ENCODE assay signal across 16 cellular contexts in genomic region chr11:121108413-121108812, GRCh38. TPM values are rescaled to one million over a fixed set of nuclear protein-coding genes. Genes with fewer than 3 reads are reported as not detected.
DNase-seq lines count a peak whose midpoint lies in the region; ATAC-seq, FAIRE-seq and TF ChIP-seq lines count a peak whose summit lies in the region.
"Had no signal": no experiment of that assay in that cellular context is flagged by ENCODE, and none has a peak within 500 bp of the region (broad histone marks: within the 10 kb centered on the region; RNA-seq: fewer than 3 reads in every experiment).

No MANE protein-coding gene starts in this region.

- intact Hi-C loops in IMR-90 (cut with micrococcal nuclease) = loop anchor here (5.0 kb wide), 1 partner anchor 81 kb away; no protein-coding TSS in a partner anchor
- intact Hi-C loops in naive thymus-derived CD4-positive, alpha-beta T cell (cut with micrococcal nuclease) = no loop called here

- H3K4me3 ChIP-seq in IMR-90 (ENCODE audit: insufficient read depth, low read depth, low read length) = no peak overlapping the region
- no peak overlapping the region for H3K4me3 ChIP-seq in naive thymus-derived CD4-positive, alpha-beta T cell (ENCODE audit: low read length)
- H3K4me3 ChIP-seq: BLaER1 treated with 17β-estradiol and CSF1 and Interleukin-3, amounts not matched to agents 10 nM and 100 nM; HAP-1 had no signal

- no peak overlapping the region for H2AFZ ChIP-seq in IMR-90 (replicated peaks; ENCODE audit: low read length, poor library complexity)

- peaks cover 2% of the 10 kb centered on the region; the same call in 1 of the 2 replicates for H3K4me1 ChIP-seq in IMR-90 (ENCODE audit: control insufficient read depth, insufficient read depth, low read length)
- H3K4me1 ChIP-seq in naive thymus-derived CD4-positive, alpha-beta T cell (ENCODE audit: control insufficient read depth in 2 of 2, insufficient read depth in 2 of 2, low read length in 2 of 2) = no peaks in the 10 kb centered on the region
- H3K4me1 ChIP-seq: HAP-1 had no signal

- H3K4me1 Mint-ChIP-seq in naive thymus-derived CD4-positive, alpha-beta T cell = peaks cover 0 to 5% (median 0%) of the 10 kb centered on the region in 7 donors
- H3K4me1 Mint-ChIP-seq: B cell had no signal

- WGBS in IMR-90 (ENCODE audit: extremely low coverage in 2 of 2, insufficient read length in 1 of 2), 2 experiments = no CpG with 5 or more reads among the region's 1 CpG

- no peak overlapping the region for H2AK9ac ChIP-seq in IMR-90 (replicated peaks; ENCODE audit: low read depth, low read length, poor library complexity)

- no peak overlapping the region for H2AK5ac ChIP-seq in IMR-90 (ENCODE audit: low read depth, low read length)

- no peak overlapping the region for H3K9ac ChIP-seq in IMR-90 (ENCODE audit: low read depth, low read length)
- H3K9ac ChIP-seq: BLaER1 treated with 17β-estradiol and CSF1 and Interleukin-3, amounts not matched to agents 10 nM and 100 nM had no signal

- no peak overlapping the region for H3K18ac ChIP-seq in IMR-90 (ENCODE audit: low read depth, low read length)

- FAIRE-seq in GM12892 (lab: Jason Lieb, UNC) (peak; percentile 48), urothelium cell line (lab: Jason Lieb, UNC) (peak; percentile 56)
- FAIRE-seq: HepG2 had no signal

- no peak overlapping the region for H4K5ac ChIP-seq in IMR-90 (ENCODE audit: low read depth, low read length)

- peaks cover 1 to 29% (median 7%) of the 10 kb centered on the region in 5 donors for H3K27me3 Mint-ChIP-seq in naive thymus-derived CD4-positive, alpha-beta T cell

- no peaks in the 10 kb centered on the region for H3K36me3 Mint-ChIP-seq in naive thymus-derived CD4-positive, alpha-beta T cell
- H3K36me3 Mint-ChIP-seq: CD8-positive, alpha-beta T cell had no signal

- H4K8ac ChIP-seq in IMR-90 (ENCODE audit: low read depth in 2 of 2, low read length in 2 of 2) = no peak overlapping the region

- H2BK5ac ChIP-seq in IMR-90 (ENCODE audit: low read depth, low read length, poor library complexity, severe bottlenecking) = peak overlapping the region; percentile 44

- H3K36me3 ChIP-seq in IMR-90 (ENCODE audit: control insufficient read depth, insufficient read depth, low read length) = no peaks in the 10 kb centered on the region
- no peaks in the 10 kb centered on the region for H3K36me3 ChIP-seq in naive thymus-derived CD4-positive, alpha-beta T cell (ENCODE audit: control insufficient read depth in 2 of 3, insufficient read depth in 3 of 3, low read length in 3 of 3)
- H3K36me3 ChIP-seq: BLaER1 treated with 17β-estradiol and CSF1 and Interleukin-3, amounts not matched to agents 10 nM and 100 nM; HAP-1 had no signal

- POLR2A ChIA-PET in IMR-90 (lab: Charles Lee; ENCODE audit: unreplicated experiment) = no interaction called here
- POLR2A ChIA-PET in naive thymus-derived CD4-positive, alpha-beta T cell (lab: Charles Lee) = no interaction called here

- H3K27me3 ChIP-seq in IMR-90 (ENCODE audit: control insufficient read depth, insufficient read depth, low read length) = peaks cover 45% of the 10 kb centered on the region
- H3K27me3 ChIP-seq in naive thymus-derived CD4-positive, alpha-beta T cell (ENCODE audit: control insufficient read depth in 2 of 2, insufficient read depth in 2 of 2, low read length in 2 of 2) = no peaks in the 10 kb centered on the region

- H3K14ac ChIP-seq in IMR-90 (replicated peaks; ENCODE audit: low read depth, low read length) = no peak overlapping the region

- H3K4ac ChIP-seq in IMR-90 (ENCODE audit: low read depth, low read length) = no peak overlapping the region

- CTCF ChIA-PET in IMR-90 (lab: Yijun Ruan, JAX) = no interaction called here
- CTCF ChIA-PET in naive thymus-derived CD4-positive, alpha-beta T cell (lab: Charles Lee) = no interaction called here

- no peak overlapping the region for H3K27ac Mint-ChIP-seq in naive thymus-derived CD4-positive, alpha-beta T cell
- H3K27ac Mint-ChIP-seq: B cell; CD8-positive, alpha-beta T cell had no signal

- H3K27ac ChIP-seq in IMR-90 (ENCODE audit: insufficient read depth, low read length) = no peak overlapping the region
- no peak overlapping the region for H3K27ac ChIP-seq in naive thymus-derived CD4-positive, alpha-beta T cell (ENCODE audit: low read depth, low read length)
- H3K27ac ChIP-seq: BLaER1 treated with 17β-estradiol and CSF1 and Interleukin-3, amounts not matched to agents 10 nM and 100 nM had no signal

- BruUV-seq in IMR-90 (replicated peaks; lab: Mats Ljungman, UMichigan) = no TSS peak

- DNase-seq in GM12892 (ENCODE audit: insufficient read length) (no peak), IMR-90 (no peak), urothelium cell line (ENCODE audit: low spot score) (no peak), GM19238 (ENCODE audit: insufficient read length, low spot score) (no peak)
- no peak for DNase-seq in naive thymus-derived CD4-positive, alpha-beta T cell
- DNase-seq: Calu3; CD8-positive, alpha-beta T cell; DMS79 treated with DMSO at 0.1 percent for 48 hours; GF-D8; KG1 had no signal

- no peak overlapping the region for H3K4me3 Mint-ChIP-seq in naive thymus-derived CD4-positive, alpha-beta T cell
- H3K4me3 Mint-ChIP-seq: B cell; CD8-positive, alpha-beta T cell had no signal

- no peak overlapping the region for H2BK15ac ChIP-seq in IMR-90 (ENCODE audit: low read depth, low read length)

- TF ChIP-seq POLR2A in GM12892 (IDR thresholded peaks at IDR 0.05; ENCODE audit: low read depth, low read length) (no peak), IMR-90 (IDR thresholded peaks at IDR 0.05; ENCODE audit: low read depth, low read length) (no peak)

- no peaks in the 10 kb centered on the region for H3K9me3 ChIP-seq in IMR-90 (ENCODE audit: control insufficient read depth, insufficient read depth, low read length)
- H3K9me3 ChIP-seq in naive thymus-derived CD4-positive, alpha-beta T cell (ENCODE audit: control insufficient read depth in 2 of 3, low read length in 3 of 3) = no peaks in the 10 kb centered on the region
- H3K9me3 ChIP-seq: BLaER1 treated with 17β-estradiol and CSF1 and Interleukin-3, amounts not matched to agents 10 nM and 100 nM; HAP-1 had no signal

- no peak overlapping the region for H2BK20ac ChIP-seq in IMR-90 (ENCODE audit: low read depth, low read length)

- H3K4me2 ChIP-seq in IMR-90 (ENCODE audit: low read depth, low read length) = no peak overlapping the region
- H3K4me2 ChIP-seq: BLaER1 treated with 17β-estradiol and CSF1 and Interleukin-3, amounts not matched to agents 10 nM and 100 nM had no signal

- H3K9me1 ChIP-seq in IMR-90 (ENCODE audit: insufficient read depth, low read length) = no peaks in the 10 kb centered on the region

- dilution Hi-C loops in IMR-90 (cut with HindIII; ENCODE audit: low sequenced_read_pairs, unreplicated experiment) = no loop called here

- no peak overlapping the region for H3K56ac ChIP-seq in IMR-90 (ENCODE audit: extremely low read depth, insufficient read depth, low read length)

- H4K20me1 ChIP-seq in IMR-90 (ENCODE audit: insufficient read depth, low read length) = no peaks in the 10 kb centered on the region
- H4K20me1 ChIP-seq: BLaER1 treated with 17β-estradiol and CSF1 and Interleukin-3, amounts not matched to agents 10 nM and 100 nM had no signal

- no peaks in the 10 kb centered on the region for H3K79me1 ChIP-seq in IMR-90 (ENCODE audit: low read depth in 1 of 2, low read length in 2 of 2)

- no peak for TF ChIP-seq CTCF in IMR-90 (conservative IDR thresholded peaks at IDR 0.05; ENCODE audit: low read depth, low read length)

- no peak for ATAC-seq in IMR-90 (ENCODE audit: low read depth)
- peak; percentile 20 for ATAC-seq in naive thymus-derived CD4-positive, alpha-beta T cell
- ATAC-seq in GM19035 (IDR thresholded peaks at IDR 0.05; ENCODE audit: unreplicated experiment) = no peak
- no peak for ATAC-seq in GM18870 (IDR thresholded peaks at IDR 0.05; ENCODE audit: unreplicated experiment)
- ATAC-seq: CD8-positive, alpha-beta T cell; HepG2 had no signal

- in situ Hi-C loops in IMR-90 (cut with MboI; ENCODE audit: low sequenced_read_pairs) = no loop called here

- H4K91ac ChIP-seq in IMR-90 (ENCODE audit: insufficient read depth, low read depth, low read length) = no peak overlapping the region

- H3K9me3 Mint-ChIP-seq in naive thymus-derived CD4-positive, alpha-beta T cell = no peaks in the 10 kb centered on the region
- H3K9me3 Mint-ChIP-seq: CD8-positive, alpha-beta T cell had no signal

- H3K23ac ChIP-seq in IMR-90 (ENCODE audit: low read depth, low read length) = no peak overlapping the region

- no peak overlapping the region for H2BK120ac ChIP-seq in IMR-90 (ENCODE audit: low read depth, low read length)

- no peak for TF ChIP-seq RAD21 in IMR-90 (IDR thresholded peaks at IDR 0.05; ENCODE audit: low read length)

TF ChIP-seq in IMR-90, 13 proteins besides CTCF, POLR2A, EP300 and RAD21 (continues in another document):
- no peak for TF ChIP-seq ELK1 (IDR thresholded peaks at IDR 0.05; ENCODE audit: borderline replicate concordance, low read depth, low read length)
- TF ChIP-seq CEBPB (IDR thresholded peaks at IDR 0.05; ENCODE audit: low read depth, low read length) = no peak
- TF ChIP-seq CHD1 (IDR thresholded peaks at IDR 0.05; ENCODE audit: low read depth, low read length) = no peak
- TF ChIP-seq MAFK (IDR thresholded peaks at IDR 0.05; ENCODE audit: low read depth, low read length) = no peak
- TF ChIP-seq RCOR1 (IDR thresholded peaks at IDR 0.05; ENCODE audit: insufficient replicate concordance, low read length) = no peak
- no peak for TF ChIP-seq NFE2L2 (IDR thresholded peaks at IDR 0.05; ENCODE audit: low read depth, low read length)
- TF ChIP-seq BHLHE40 (IDR thresholded peaks at IDR 0.05; ENCODE audit: low read depth, low read length) = no peak
- no peak for TF ChIP-seq MAZ (IDR thresholded peaks at IDR 0.05; ENCODE audit: borderline replicate concordance, low read depth, low read length)

RNA-seq across cellular contexts. Expression of gene TECTA, which starts 7.4 kb away (rescaled TPM):
- 0.04 TPM for polyA plus RNA-seq in GM12892 (2012; ENCODE audit: missing spikeins)
- 0.18 and 0.28 TPM in 2 replicates for total RNA-seq in IMR-90 (2012; rRNA removed)
- polyA plus RNA-seq in IMR-90 (2012; rRNA removed) = 0.16 and 0.17 TPM in 2 replicates
- 0.12 and 0.13 TPM in 2 replicates for polyA plus RNA-seq in IMR-90 (2012; cell fraction: cytosol; rRNA removed)
- 1.0 and 1.2 TPM in 2 replicates for polyA plus RNA-seq in IMR-90 (2012; cell fraction: nucleus; rRNA removed; ENCODE audit: low replicate concordance)
- under 1 TPM; 0.29 to 0.75 (median 0.65) TPM for total RNA-seq in naive thymus-derived CD4-positive, alpha-beta T cell
- under 1 TPM; 0.38 to 0.47 TPM for polyA plus RNA-seq in naive thymus-derived CD4-positive, alpha-beta T cell
- total RNA-seq: Calu3 had no signal
